Comparison of ENCODE assay signal across 22 cellular contexts in genomic region chr13:87942204-87942603, GRCh38.
"Had no signal": no experiment of that assay in that cellular context is flagged by ENCODE, and none has a peak within 500 bp of the region (broad histone marks: within the 10 kb centered on the region; RNA-seq: fewer than 3 reads in every experiment).

No MANE protein-coding gene starts in this region.

- H3K36me3 Mint-ChIP-seq: activated naive CD8-positive, alpha-beta T cell treated with anti-CD3 and anti-CD28 coated beads, Interleukin-2, amount 10 ng/mL, durations not matched to agents 7 days and 5 days; mesothelial cell of epicardium; naive thymus-derived CD8-positive, alpha-beta T cell had no signal

- DNase-seq: activated CD4-positive, alpha-beta T cell treated with anti-CD3 and anti-CD28 coated beads for 1 hour; activated CD4-positive, alpha-beta T cell treated with anti-CD3 and anti-CD28 coated beads, Interleukin-2, amount 50 U/mL, for 1 hour; activated naive CD4-positive, alpha-beta T cell treated with anti-CD3 and anti-CD28 coated beads for 36 hours; activated naive CD8-positive, alpha-beta T cell treated with anti-CD3 and anti-CD28 coated beads, Interleukin-2, amount 10 ng/mL, durations not matched to agents 7 days and 5 days; activated T-cell treated with anti-CD3 and anti-CD28 coated beads, Interleukin-2, amount 50 U/mL, for 1 hour; amygdala; erythroblast; gastrocnemius medialis; hippocampal formation; left ventricle myocardium superior; mammary epithelial cell; naive thymus-derived CD8-positive, alpha-beta T cell; spleen; stimulated activated CD4-positive, alpha-beta T cell treated with anti-CD3 and anti-CD28 coated beads, Interleukin-4, amount 100 ng/mL, for 1 hour; stimulated activated naive CD4-positive, alpha-beta T cell; T-helper 2 cell; testis; trophoblast cell; uterus had no signal

- H3K36me3 ChIP-seq: gastrocnemius medialis, spleen, uterus had no signal

- ATAC-seq: gastrocnemius medialis; left ventricle myocardium superior; naive thymus-derived CD8-positive, alpha-beta T cell had no signal

- H3K4me1 ChIP-seq: gastrocnemius medialis, spleen, testis, uterus had no signal

- H3K27me3 ChIP-seq: gastrocnemius medialis, spleen, testis had no signal

- H3K4me3 ChIP-seq: gastrocnemius medialis, spleen, testis, uterus had no signal

- H3K27ac Mint-ChIP-seq: activated naive CD4-positive, alpha-beta T cell treated with anti-CD3 and anti-CD28 coated beads for 36 hours; activated naive CD8-positive, alpha-beta T cell treated with anti-CD3 and anti-CD28 coated beads, Interleukin-2, amount 10 ng/mL, durations not matched to agents 7 days and 5 days; activated T-helper 2 cell treated with anti-CD3 and anti-CD28 coated beads, Interferon-gamma antibody, Interleukin-2, Interleukin-4, amounts not matched to agents 10 μg/mL and 5 μg/mL and 100 μg/mL, durations not matched to agents 14 hours and 24 hours and 36 hours; mesothelial cell of epicardium; naive thymus-derived CD8-positive, alpha-beta T cell; progenitor cell of endocrine pancreas had no signal

- H3K9me3 Mint-ChIP-seq: activated naive CD4-positive, alpha-beta T cell treated with anti-CD3 and anti-CD28 coated beads for 36 hours; mesothelial cell of epicardium had no signal

- H3K9me3 ChIP-seq: gastrocnemius medialis, testis, uterus had no signal

- H3K27ac ChIP-seq: gastrocnemius medialis, spleen, testis, uterus had no signal

- H3K27me3 Mint-ChIP-seq: activated naive CD8-positive, alpha-beta T cell treated with anti-CD3 and anti-CD28 coated beads, Interleukin-2, amount 10 ng/mL, durations not matched to agents 7 days and 5 days; naive thymus-derived CD8-positive, alpha-beta T cell; progenitor cell of endocrine pancreas had no signal

- H3K4me3 Mint-ChIP-seq: activated naive CD4-positive, alpha-beta T cell treated with anti-CD3 and anti-CD28 coated beads for 36 hours; activated naive CD8-positive, alpha-beta T cell treated with anti-CD3 and anti-CD28 coated beads, Interleukin-2, amount 10 ng/mL, durations not matched to agents 7 days and 5 days; mesothelial cell of epicardium; naive thymus-derived CD8-positive, alpha-beta T cell had no signal

- H3K4me1 Mint-ChIP-seq: activated naive CD8-positive, alpha-beta T cell treated with anti-CD3 and anti-CD28 coated beads, Interleukin-2, amount 10 ng/mL, durations not matched to agents 7 days and 5 days; naive thymus-derived CD8-positive, alpha-beta T cell had no signal
